Comparison of ENCODE assay signal across 17 cellular contexts in genomic region chr1:214229736-214230135, GRCh38.
"Had no signal": no experiment of that assay in that cellular context is flagged by ENCODE, and none has a peak within 500 bp of the region (broad histone marks: within the 10 kb centered on the region; RNA-seq: fewer than 3 reads in every experiment).

No MANE protein-coding gene starts in this region.

- H3K4me1 ChIP-seq: colonic mucosa, pancreas had no signal

- H3K27ac Mint-ChIP-seq: naive B cell, progenitor cell of endocrine pancreas had no signal

- H3K9me3 ChIP-seq: colonic mucosa, pancreas had no signal

- H3K9me3 Mint-ChIP-seq: naive B cell, nephron had no signal

- H3K4me3 ChIP-seq: colonic mucosa, lung, pancreas, skin epidermis had no signal

- FAIRE-seq: endothelial cell of umbilical vein, kidney, pancreas had no signal

- DNase-seq: colonic mucosa; dermis blood vessel endothelial cell; erythroblast; foreskin melanocyte; kidney; mesenchymal stem cell; naive B cell; pancreas; stimulated activated CD4-positive, alpha-beta T cell treated with anti-CD3 and anti-CD28 coated beads, Interleukin-2, amount 100 ng/mL, for 24 hours; stimulated activated CD4-positive, alpha-beta T cell treated with anti-CD3 and anti-CD28 coated beads, Interleukin-4, amount 100 ng/mL, for 4 hours; stimulated activated naive CD4-positive, alpha-beta T cell treated with Interleukin-2 at 50 U/mL for 16 hours had no signal

- H3K27me3 ChIP-seq: colonic mucosa, pancreas had no signal

- ATAC-seq: pancreas, sciatic nerve had no signal

- H3K36me3 Mint-ChIP-seq: naive B cell had no signal

- H3K4me3 Mint-ChIP-seq: naive B cell, nephron had no signal

- H3K27ac ChIP-seq: colonic mucosa, pancreas, skin epidermis had no signal
